19 cellular contexts compared by ENCODE assay signal in genomic region chr9:21432640-21433425, GRCh38. TPM values are rescaled to one million over a fixed set of nuclear protein-coding genes. Genes with fewer than 3 reads are reported as not detected.
DNase-seq lines count a peak whose midpoint lies in the region; ATAC-seq and TF ChIP-seq lines count a peak whose summit lies in the region.
"Had no signal": no experiment of that assay in that cellular context is flagged by ENCODE, and none has a peak within 500 bp of the region (broad histone marks: within the 10 kb centered on the region; RNA-seq: fewer than 3 reads in every experiment).

No MANE protein-coding gene starts in this region.

- no peak for TF ChIP-seq CTCF in chondrocyte (IDR thresholded peaks at IDR 0.05)

- no peaks in the 10 kb centered on the region for H3K27me3 ChIP-seq in right cardiac atrium (ENCODE audit: control insufficient read depth, insufficient read depth)

- intact Hi-C loops in right cardiac atrium (cut with DNase I): no loop called here

- DNase-seq in foreskin melanocyte: peak; percentile 53
- DNase-seq in chondrocyte (ENCODE audit: low spot score): no peak
- no peak for DNase-seq in SK-N-DZ (ENCODE audit: low spot score)
- DNase-seq in NCI-H187 treated with DMSO at 0.1 percent for 48 hours (lab: John Stamatoyannopoulos, UW): no peak
- no peak for DNase-seq in right cardiac atrium
- DNase-seq: activated CD4-positive, alpha-beta memory T cell treated with anti-CD3 and anti-CD28 coated beads, Interleukin-2, amount 10 ng/mL, durations not matched to agents 7 days and 5 days; activated naive CD4-positive, alpha-beta T cell treated with anti-CD3 and anti-CD28 coated beads for 36 hours; CD4-positive, alpha-beta memory T cell; GM23248; NCI-H1436; stimulated activated CD4-positive, alpha-beta T cell treated with anti-CD3 and anti-CD28 coated beads, Interleukin-4, amount 100 ng/mL, for 24 hours had no signal

- WGBS in right cardiac atrium: 70% methylated on average over 2 of the region's 2 CpGs

- H3K4me1 Mint-ChIP-seq in chondrocyte (ENCODE audit: low read depth): no peaks in the 10 kb centered on the region
- H3K4me1 Mint-ChIP-seq: activated CD4-positive, alpha-beta memory T cell treated with anti-CD3 and anti-CD28 coated beads, Interleukin-2, amount 10 ng/mL, durations not matched to agents 7 days and 5 days; CD4-positive, alpha-beta memory T cell had no signal

- H3K36me3 Mint-ChIP-seq in chondrocyte (ENCODE audit: low read depth): no peaks in the 10 kb centered on the region
- H3K36me3 Mint-ChIP-seq: CD4-positive, alpha-beta memory T cell had no signal

- no peak overlapping the region for H3K27ac ChIP-seq in right cardiac atrium (ENCODE audit: low read length)
- H3K27ac ChIP-seq: GM23248 had no signal

- H3K4me1 ChIP-seq in right cardiac atrium (ENCODE audit: control insufficient read depth, insufficient read depth, low read length): no peaks in the 10 kb centered on the region

- no peak overlapping the region for H3K4me3 ChIP-seq in right cardiac atrium (ENCODE audit: low read length)
- H3K4me3 ChIP-seq: GM23248 had no signal

- no peaks in the 10 kb centered on the region for H3K9me3 Mint-ChIP-seq in chondrocyte (ENCODE audit: low read depth)
- H3K9me3 Mint-ChIP-seq: activated CD4-positive, alpha-beta memory T cell treated with anti-CD3 and anti-CD28 coated beads, Interleukin-2, amount 10 ng/mL, durations not matched to agents 7 days and 5 days; activated naive CD4-positive, alpha-beta T cell treated with anti-CD3 and anti-CD28 coated beads for 36 hours; CD4-positive, alpha-beta memory T cell; T-helper 1 cell treated with Interleukin-12 subunit alpha and Interleukin-12 subunit beta and Interleukin-4 antibody, amounts not matched to agents 30 μg/mL and 1 μg/mL, for 36 hours had no signal

- peaks cover 57% of the 10 kb centered on the region for H3K27me3 Mint-ChIP-seq in chondrocyte (ENCODE audit: low read depth)

- H3K9me3 ChIP-seq in right cardiac atrium (ENCODE audit: control insufficient read depth, low read length): no peaks in the 10 kb centered on the region

- H3K27ac Mint-ChIP-seq in chondrocyte (ENCODE audit: unreplicated experiment): no peak overlapping the region
- H3K27ac Mint-ChIP-seq: activated CD4-positive, alpha-beta memory T cell treated with anti-CD3 and anti-CD28 coated beads, Interleukin-2, amount 10 ng/mL, durations not matched to agents 7 days and 5 days; activated naive CD4-positive, alpha-beta T cell treated with anti-CD3 and anti-CD28 coated beads for 36 hours; CD4-positive, alpha-beta memory T cell; T-helper 1 cell treated with Interleukin-12 subunit alpha and Interleukin-12 subunit beta and Interleukin-4 antibody, amounts not matched to agents 30 μg/mL and 1 μg/mL, for 36 hours had no signal

- no peak overlapping the region for H3K4me3 Mint-ChIP-seq in chondrocyte (ENCODE audit: unreplicated experiment)
- H3K4me3 Mint-ChIP-seq: activated CD4-positive, alpha-beta memory T cell treated with anti-CD3 and anti-CD28 coated beads, Interleukin-2, amount 10 ng/mL, durations not matched to agents 7 days and 5 days; activated naive CD4-positive, alpha-beta T cell treated with anti-CD3 and anti-CD28 coated beads for 36 hours; CD4-positive, alpha-beta memory T cell; T-helper 1 cell treated with Interleukin-12 subunit alpha and Interleukin-12 subunit beta and Interleukin-4 antibody, amounts not matched to agents 30 μg/mL and 1 μg/mL, for 36 hours had no signal

- ATAC-seq in GM18907 (IDR thresholded peaks at IDR 0.05; ENCODE audit: unreplicated experiment) (peak; percentile 64), GM21723 (IDR thresholded peaks at IDR 0.05; ENCODE audit: unreplicated experiment) (peak; percentile 75), HG03159 (IDR thresholded peaks at IDR 0.05; ENCODE audit: unreplicated experiment) (peak; percentile 70), right cardiac atrium (no peak)

RNA-seq across cellular contexts. Expression of gene IFNA1, which starts 7.4 kb away (rescaled TPM):
- total RNA-seq in chondrocyte (not detected in 3 replicates), right cardiac atrium (not detected)
- not detected in 2 replicates for polyA plus RNA-seq in SK-N-DZ (2014; cell fraction: cytosol; rRNA removed)
- polyA plus RNA-seq in SK-N-DZ (2014; cell fraction: nucleus; rRNA removed): not detected in 2 replicates
- polyA plus RNA-seq in right cardiac atrium: not detected
- total RNA-seq: activated CD4-positive, alpha-beta memory T cell treated with anti-CD3 and anti-CD28 coated beads, Interleukin-2, amount 10 ng/mL, durations not matched to agents 7 days and 5 days; activated naive CD4-positive, alpha-beta T cell treated with anti-CD3 and anti-CD28 coated beads for 36 hours; bronchial epithelial cell; CD4-positive, alpha-beta memory T cell; GM23248; mesenteric fat pad; renal cortical epithelial cell had no signal
- polyA plus RNA-seq: CD4-positive, alpha-beta memory T cell; esophagus had no signal

RNA-seq across cellular contexts. Expression of gene IFNA8, which starts 23.9 kb away (rescaled TPM):
- total RNA-seq in chondrocyte (not detected in 3 replicates), right cardiac atrium (not detected)
- not detected in 2 replicates for polyA plus RNA-seq in SK-N-DZ (2014; cell fraction: cytosol; rRNA removed)
- polyA plus RNA-seq in SK-N-DZ (2014; cell fraction: nucleus; rRNA removed): not detected in 2 replicates
- not detected for polyA plus RNA-seq in right cardiac atrium
- total RNA-seq: activated CD4-positive, alpha-beta memory T cell treated with anti-CD3 and anti-CD28 coated beads, Interleukin-2, amount 10 ng/mL, durations not matched to agents 7 days and 5 days; activated naive CD4-positive, alpha-beta T cell treated with anti-CD3 and anti-CD28 coated beads for 36 hours; bronchial epithelial cell; CD4-positive, alpha-beta memory T cell; GM23248; mesenteric fat pad; renal cortical epithelial cell had no signal
- polyA plus RNA-seq: CD4-positive, alpha-beta memory T cell; esophagus; GM23248 had no signal

RNA-seq across cellular contexts. Expression of gene IFNA2, which starts 47.6 kb away (rescaled TPM):
- total RNA-seq in chondrocyte (not detected in 3 replicates), right cardiac atrium (not detected)
- polyA plus RNA-seq in SK-N-DZ (2014; cell fraction: cytosol; rRNA removed): not detected in 2 replicates
- not detected in 2 replicates for polyA plus RNA-seq in SK-N-DZ (2014; cell fraction: nucleus; rRNA removed)
- not detected for polyA plus RNA-seq in right cardiac atrium
- total RNA-seq: activated CD4-positive, alpha-beta memory T cell treated with anti-CD3 and anti-CD28 coated beads, Interleukin-2, amount 10 ng/mL, durations not matched to agents 7 days and 5 days; activated naive CD4-positive, alpha-beta T cell treated with anti-CD3 and anti-CD28 coated beads for 36 hours; bronchial epithelial cell; CD4-positive, alpha-beta memory T cell; GM23248; mesenteric fat pad; renal cortical epithelial cell had no signal
- polyA plus RNA-seq: CD4-positive, alpha-beta memory T cell; esophagus; GM23248 had no signal

RNA-seq across cellular contexts. Expression of gene IFNE, which starts 49.3 kb away (rescaled TPM):
- total RNA-seq in chondrocyte (not detected in 3 replicates), right cardiac atrium (not detected)
- not detected in 2 replicates for polyA plus RNA-seq in SK-N-DZ (2014; cell fraction: cytosol; rRNA removed)
- polyA plus RNA-seq in SK-N-DZ (2014; cell fraction: nucleus; rRNA removed): not detected in 2 replicates
- polyA plus RNA-seq in right cardiac atrium: not detected
- total RNA-seq: activated CD4-positive, alpha-beta memory T cell treated with anti-CD3 and anti-CD28 coated beads, Interleukin-2, amount 10 ng/mL, durations not matched to agents 7 days and 5 days; activated naive CD4-positive, alpha-beta T cell treated with anti-CD3 and anti-CD28 coated beads for 36 hours; CD4-positive, alpha-beta memory T cell; mesenteric fat pad had no signal
- polyA plus RNA-seq: CD4-positive, alpha-beta memory T cell had no signal

Comparison
In these comparisons a context has a peak if more than half of its experiments do, and no peak if none do; other contexts are left out.
1. ATAC-seq: peak in GM18907 (single experiment), GM21723 (single experiment) and HG03159 (single experiment); none in right cardiac atrium (0 of 2).